In the genomic region with DNA sequence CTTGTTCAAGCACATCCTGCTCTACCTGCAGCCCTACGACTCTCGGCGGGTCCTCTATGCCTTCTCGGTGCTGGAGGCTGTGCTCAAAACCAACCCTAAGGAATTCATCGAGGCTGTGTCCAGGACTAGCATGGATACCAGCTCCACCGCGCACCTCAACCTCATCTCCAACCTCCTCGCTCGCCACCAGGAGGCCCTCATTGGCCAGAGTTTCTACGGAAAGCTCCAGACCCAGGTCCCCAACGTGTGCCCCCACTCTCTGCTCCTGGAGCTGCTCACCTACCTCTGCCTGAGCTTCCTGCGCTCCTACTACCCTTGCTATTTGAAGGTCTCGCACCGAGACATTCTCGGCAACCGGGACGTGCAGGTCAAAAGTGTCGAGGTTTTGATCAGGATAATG, we compare ENCODE assay signal across 18 cellular contexts.
"Had no signal": no experiment of that assay in that cellular context is flagged by ENCODE, and none has a peak within 500 bp of the region (broad histone marks: within the 10 kb centered on the region; RNA-seq: fewer than 3 reads in every experiment).

No MANE protein-coding gene starts in this region.

- H3K9me3 ChIP-seq: prostate gland had no signal

- H3K27ac Mint-ChIP-seq: activated CD4-positive, alpha-beta memory T cell treated with anti-CD3 and anti-CD28 coated beads, Interleukin-2, amount 10 ng/mL, durations not matched to agents 7 days and 5 days; activated naive CD4-positive, alpha-beta T cell treated with anti-CD3 and anti-CD28 coated beads, Interleukin-2, amount 50 U/mL, for 72 hours; natural killer cell; type B pancreatic cell had no signal

- H3K4me3 Mint-ChIP-seq: activated CD4-positive, alpha-beta memory T cell treated with anti-CD3 and anti-CD28 coated beads, Interleukin-2, amount 10 ng/mL, durations not matched to agents 7 days and 5 days; natural killer cell; type B pancreatic cell had no signal

- DNase-seq: activated CD4-positive, alpha-beta memory T cell treated with anti-CD3 and anti-CD28 coated beads, Interleukin-2, amount 10 ng/mL, durations not matched to agents 7 days and 5 days; activated CD4-positive, alpha-beta T cell treated with anti-CD3 and anti-CD28 coated beads for 4 hours; activated gamma-delta T cell; activated T-cell treated with anti-CD3 and anti-CD28 coated beads, Interleukin-2, amount 50 U/mL, for 48 hours; amniotic stem cell; caudate nucleus; foreskin fibroblast; glutamatergic neuron; hypothalamus; mesenchymal stem cell; natural killer cell; occipital lobe; right cardiac atrium; stimulated activated CD4-positive, alpha-beta T cell treated with anti-CD3 and anti-CD28 coated beads, Interleukin-4, amount 100 ng/mL, for 24 hours; stimulated activated naive CD4-positive, alpha-beta T cell had no signal

- ATAC-seq: activated naive CD4-positive, alpha-beta T cell treated with anti-CD3 and anti-CD28 coated beads, Interleukin-2, amount 50 U/mL, for 72 hours; natural killer cell had no signal

- H3K27me3 Mint-ChIP-seq: activated CD4-positive, alpha-beta memory T cell treated with anti-CD3 and anti-CD28 coated beads, Interleukin-2, amount 10 ng/mL, durations not matched to agents 7 days and 5 days; type B pancreatic cell had no signal

- H3K9me3 Mint-ChIP-seq: activated CD4-positive, alpha-beta memory T cell treated with anti-CD3 and anti-CD28 coated beads, Interleukin-2, amount 10 ng/mL, durations not matched to agents 7 days and 5 days; activated naive CD4-positive, alpha-beta T cell treated with anti-CD3 and anti-CD28 coated beads, Interleukin-2, amount 50 U/mL, for 72 hours; natural killer cell; type B pancreatic cell had no signal
